ENCODE assay signal across 11 cellular contexts in the genomic region with DNA sequence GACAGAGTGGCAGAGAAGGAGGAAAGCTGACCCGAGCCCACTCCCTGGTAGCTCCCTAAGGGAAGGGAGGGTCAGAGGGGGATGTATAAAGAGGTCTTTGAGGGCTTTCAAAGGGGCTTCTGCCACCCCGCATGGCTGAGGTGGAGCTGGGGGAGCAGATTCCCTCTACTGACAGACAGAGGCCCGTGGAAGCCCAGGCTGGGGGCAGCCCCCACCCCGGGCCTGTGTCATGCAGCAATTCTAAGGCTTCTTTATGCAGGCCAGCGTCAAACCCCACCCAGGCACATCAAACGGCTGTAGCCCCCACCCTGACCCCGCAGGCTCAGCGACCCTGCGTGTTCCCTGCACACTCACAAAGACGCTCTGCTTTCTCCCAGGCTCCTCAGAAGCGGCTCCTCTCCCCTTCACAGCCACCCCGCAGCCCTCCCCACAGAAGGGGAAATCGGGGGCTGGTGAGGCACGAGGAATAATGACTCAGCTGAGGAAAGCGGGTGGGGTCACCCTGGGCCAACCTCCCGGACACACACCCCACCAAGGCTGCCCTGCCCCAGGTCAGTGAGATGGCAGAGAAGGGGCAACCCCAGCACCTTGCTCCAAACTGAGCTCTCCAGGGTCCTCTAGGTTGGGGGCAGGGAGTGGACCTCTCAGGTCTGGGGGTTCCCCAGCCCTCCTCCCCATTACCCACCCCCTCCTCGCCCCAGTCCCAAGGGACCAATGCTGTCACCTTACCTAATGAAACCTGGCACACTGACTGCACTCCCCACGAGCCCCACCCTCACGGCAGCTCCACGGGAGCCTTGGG. TPM values are rescaled to one million over a fixed set of nuclear protein-coding genes. Genes with fewer than 3 reads are reported as not detected.
DNase-seq lines count a peak whose midpoint lies in the region; ATAC-seq, FAIRE-seq and TF ChIP-seq lines count a peak whose summit lies in the region.
"Had no signal": no experiment of that assay in that cellular context is flagged by ENCODE, and none has a peak within 500 bp of the region (broad histone marks: within the 10 kb centered on the region; RNA-seq: fewer than 3 reads in every experiment).

No MANE protein-coding gene starts in this region.

- no peaks in the 10 kb centered on the region for H3K36me3 ChIP-seq in Peyer's patch
- no peaks in the 10 kb centered on the region for H3K36me3 ChIP-seq in mesendoderm (ENCODE audit: control insufficient read depth, insufficient read depth, low read length)
- H3K36me3 ChIP-seq in small intestine (ENCODE audit: control insufficient read depth in 2 of 2, insufficient read depth in 2 of 2, low read length in 2 of 2), result no peaks in the 10 kb centered on the region

- H3K27ac Mint-ChIP-seq in activated CD4-positive, alpha-beta T cell treated with anti-CD3 and anti-CD28 coated beads for 36 hours, result no peak overlapping the region

- H3K79me1 ChIP-seq in mesendoderm (ENCODE audit: low read length), result no peaks in the 10 kb centered on the region

- no peak overlapping the region for H3K4me3 Mint-ChIP-seq in activated CD4-positive, alpha-beta T cell treated with anti-CD3 and anti-CD28 coated beads for 36 hours

- no peak for TF ChIP-seq POLR2A in Peyer's patch (IDR thresholded peaks at IDR 0.05)

- H3K4ac ChIP-seq in mesendoderm (ENCODE audit: low read depth, low read length), result peak overlapping the region; percentile 19

- no peak overlapping the region for H2BK120ac ChIP-seq in mesendoderm (ENCODE audit: low read depth, low read length)

- H3K9me3 ChIP-seq in Peyer's patch (no peaks in the 10 kb centered on the region), small intestine (ENCODE audit: control insufficient read depth, low read depth) (no peaks in the 10 kb centered on the region)

- peaks cover 8% of the 10 kb centered on the region for H3K27me3 Mint-ChIP-seq in activated CD4-positive, alpha-beta T cell treated with anti-CD3 and anti-CD28 coated beads for 36 hours

- no peaks in the 10 kb centered on the region for H3K9me3 Mint-ChIP-seq in activated CD4-positive, alpha-beta T cell treated with anti-CD3 and anti-CD28 coated beads for 36 hours (ENCODE audit: low read depth)

- POLR2A ChIA-PET in activated CD4-positive, alpha-beta T cell treated with anti-CD3 and anti-CD28 coated beads for 36 hours (lab: Charles Lee), result no interaction called here

- H3K9ac ChIP-seq in mesendoderm (ENCODE audit: low read length), result peak overlapping the region; percentile 15

- DNase-seq in Peyer's patch, result peak in 2 of 3 donors; percentile 55 to 59
- DNase-seq in mesendoderm, result no peak
- DNase-seq in small intestine, result no peak
- DNase-seq in GM19238 (ENCODE audit: insufficient read length, low spot score), result no peak
- no peak for DNase-seq in activated CD4-positive, alpha-beta T cell treated with anti-CD3 and anti-CD28 coated beads for 36 hours
- DNase-seq: activated CD4-positive, alpha-beta T cell treated with anti-CD3 and anti-CD28 coated beads for 4 hours had no signal

- H3K18ac ChIP-seq in mesendoderm (ENCODE audit: low read length), result peak overlapping the region; percentile 46

- intact Hi-C loops in activated CD4-positive, alpha-beta T cell treated with anti-CD3 and anti-CD28 coated beads for 36 hours (cut with DNase I, micrococcal nuclease), result no loop called here

- no peak overlapping the region for H2AK5ac ChIP-seq in mesendoderm (ENCODE audit: low read length)

- no peak for FAIRE-seq in small intestine (lab: Jason Lieb, UNC)

- H3K23ac ChIP-seq in mesendoderm (ENCODE audit: low read length), result no peak overlapping the region

- no peak overlapping the region for H3K4me3 ChIP-seq in Peyer's patch
- no peak overlapping the region for H3K4me3 ChIP-seq in mesendoderm (ENCODE audit: low read length)
- H3K4me3 ChIP-seq in small intestine (ENCODE audit: low read depth in 1 of 2, low read length in 2 of 2), result no peak overlapping the region
- H3K4me3 ChIP-seq: coronary artery, lung had no signal

- CTCF ChIA-PET in activated CD4-positive, alpha-beta T cell treated with anti-CD3 and anti-CD28 coated beads for 36 hours (lab: Charles Lee), result interaction anchor here (1.0 to 2.6 kb wide), 3 partner anchors 11 to 78 kb away, joined by 3 to 10 read pairs (median 4); no protein-coding TSS in a partner anchor

- H3K27me3 ChIP-seq in Peyer's patch (no peaks in the 10 kb centered on the region), mesendoderm (ENCODE audit: insufficient read depth, low read length, poor library complexity) (no peaks in the 10 kb centered on the region), small intestine (ENCODE audit: control insufficient read depth in 2 of 2, insufficient read depth in 2 of 2, low read length in 2 of 2) (no peaks in the 10 kb centered on the region)

- no peak overlapping the region for H4K5ac ChIP-seq in mesendoderm (ENCODE audit: low read length)

- H3K4me1 ChIP-seq in Peyer's patch (peaks cover 0 to 62% (median 31%) of the 10 kb centered on the region in 4 donors), mesendoderm (ENCODE audit: control insufficient read depth, low read depth, low read length) (peaks cover 10% of the 10 kb centered on the region), small intestine (ENCODE audit: control insufficient read depth in 2 of 2, insufficient read depth in 1 of 2, low read depth in 1 of 2, low read length in 1 of 2) (peaks cover 11 to 15% of the 10 kb centered on the region in 2 donors)

- H3K4me2 ChIP-seq in mesendoderm (ENCODE audit: low read length), result no peak overlapping the region

- H2BK15ac ChIP-seq in mesendoderm (replicated peaks; ENCODE audit: low read depth), result no peak overlapping the region

- ATAC-seq in GM21529 (IDR thresholded peaks at IDR 0.05; ENCODE audit: unreplicated experiment), result peak; percentile 37
- ATAC-seq in HG03460 (IDR thresholded peaks at IDR 0.05; ENCODE audit: unreplicated experiment), result no peak
- ATAC-seq in activated CD4-positive, alpha-beta T cell treated with anti-CD3 and anti-CD28 coated beads for 36 hours, result no peak

- no CpG with 5 or more reads among the region's 20 CpGs for WGBS in mesendoderm (ENCODE audit: extremely low coverage, insufficient coverage, low lambda C conversion rate)
- WGBS in small intestine, 3 donors, result 51 to 66% (median 55%) methylated on average over 20 of the region's 20 CpGs

- H3K4me1 Mint-ChIP-seq in activated CD4-positive, alpha-beta T cell treated with anti-CD3 and anti-CD28 coated beads for 36 hours, result no peaks in the 10 kb centered on the region

- no peaks in the 10 kb centered on the region for H3K36me3 Mint-ChIP-seq in activated CD4-positive, alpha-beta T cell treated with anti-CD3 and anti-CD28 coated beads for 36 hours (ENCODE audit: low read depth)

- no peak overlapping the region for H2BK5ac ChIP-seq in mesendoderm (ENCODE audit: low read length)

- TF ChIP-seq CTCF in C4-2B (conservative IDR thresholded peaks at IDR 0.05) (no peak), Peyer's patch (IDR thresholded peaks at IDR 0.05) (no peak)

- no peaks in the 10 kb centered on the region for H3K79me2 ChIP-seq in mesendoderm (ENCODE audit: control insufficient read depth, insufficient read depth, low read length)

- H3K56ac ChIP-seq in mesendoderm (ENCODE audit: low read length), result peak overlapping the region; percentile 47

- no peak overlapping the region for H4K8ac ChIP-seq in mesendoderm (ENCODE audit: low read depth, low read length)

- H3K27ac ChIP-seq in C4-2B (peak overlapping the region; percentile 38), Peyer's patch (peak overlapping the region in 2 of 4 donors; percentile 28 to 79), mesendoderm (ENCODE audit: low read depth, low read length) (peak overlapping the region; percentile 72), small intestine (ENCODE audit: low read depth in 1 of 2, low read length in 1 of 2) (no peak overlapping the region)
- H3K27ac ChIP-seq: coronary artery had no signal

RNA-seq across cellular contexts. Expression of a gene that starts 10.8 kb away (rescaled TPM):
- 10 to 100 TPM in 2 of 4 donors, 1 to 10 TPM in 2; 7.4 to 16.0 (median 11.2) TPM for total RNA-seq in Peyer's patch
- polyA plus RNA-seq in mesendoderm (2013, experiment 1 of 2), result 6.1 TPM
- polyA plus RNA-seq in mesendoderm (2013, experiment 2 of 2), result 6.4 TPM
- polyA plus RNA-seq in small intestine, result 1 to 10 TPM; 1.1 to 8.5 (median 1.3) TPM
- under 1 TPM; 0.32 to 0.53 TPM for total RNA-seq in activated CD4-positive, alpha-beta T cell treated with anti-CD3 and anti-CD28 coated beads for 36 hours

RNA-seq across cellular contexts. Expression of a gene that starts 37.7 kb away (rescaled TPM):
- 10 to 100 TPM; 16.6 to 66.8 (median 23.7) TPM for total RNA-seq in Peyer's patch
- polyA plus RNA-seq in mesendoderm (2013, experiment 1 of 2), result 9.3 TPM
- 9.0 TPM for polyA plus RNA-seq in mesendoderm (2013, experiment 2 of 2)
- 1 to 10 TPM; 2.7 to 6.0 (median 3.0) TPM for polyA plus RNA-seq in small intestine
- total RNA-seq in activated CD4-positive, alpha-beta T cell treated with anti-CD3 and anti-CD28 coated beads for 36 hours, result 10 to 100 TPM; 54.0 to 57.4 TPM

Comparison
In these comparisons a context has a peak if more than half of its experiments do, and no peak if none do; other contexts are left out.
1. H3K27ac ChIP-seq: peak in C4-2B (single experiment) and mesendoderm (single experiment); none in small intestine (0 of 2).
2. DNase-seq: peak in Peyer's patch (2 of 3); none in mesendoderm (single experiment), small intestine (single experiment), GM19238 (single experiment) and activated CD4-positive, alpha-beta T cell treated with anti-CD3 and anti-CD28 coated beads for 36 hours (single experiment).
3. RNA of a gene that starts 10.8 kb away (total RNA-seq): 7.4 to 16.0 TPM in Peyer's patch; 0.32 to 0.53 TPM in activated CD4-positive, alpha-beta T cell treated with anti-CD3 and anti-CD28 coated beads for 36 hours; every median in the first group is over 4 times any median in the second.